In genomic region chr5:2629035-2629434, GRCh38 we compare ENCODE assay signal across 29 cellular contexts.
"Had no signal": no experiment of that assay in that cellular context is flagged by ENCODE, and none has a peak within 500 bp of the region (broad histone marks: within the 10 kb centered on the region; RNA-seq: fewer than 3 reads in every experiment).

No MANE protein-coding gene starts in this region.

- ATAC-seq: heart left ventricle; left colon; mucosa of descending colon; naive thymus-derived CD4-positive, alpha-beta T cell; pancreas; right cardiac atrium; sciatic nerve; stimulated activated naive B cell treated with anti-CD40 and anti-IgM and Interleukin-4, amounts not matched to agents 10 μg/mL and 1 μg/mL and 100 μg/mL, for 72 hours had no signal

- DNase-seq: heart left ventricle; hypothalamus; immature natural killer cell; kidney; left colon; left ventricle myocardium inferior; midbrain; mucosa of descending colon; naive thymus-derived CD4-positive, alpha-beta T cell; pancreas; posterior cingulate gyrus; retina; right cardiac atrium; stimulated activated CD4-positive, alpha-beta T cell treated with anti-CD3 and anti-CD28 coated beads, Interleukin-12 subunit alpha, Interleukin-12 subunit beta, amount 100 ng/mL, for 4 hours; stimulated activated CD4-positive, alpha-beta T cell treated with anti-CD3 and anti-CD28 coated beads, Interleukin-15, amount 100 ng/mL, for 24 hours; stimulated activated CD4-positive, alpha-beta T cell treated with anti-CD3 and anti-CD28 coated beads, Interleukin-2, amount 100 ng/mL, for 24 hours; stimulated activated CD4-positive, alpha-beta T cell treated with anti-CD3 and anti-CD28 coated beads, Interleukin-4, amount 100 ng/mL, for 1 hour; stimulated activated naive B cell treated with anti-CD40 and anti-IgM and Interleukin-4, amounts not matched to agents 10 μg/mL and 1 μg/mL and 100 μg/mL, for 72 hours; substantia nigra; uterus had no signal

- H3K27ac ChIP-seq: heart left ventricle, left ventricle myocardium inferior, pancreas, prostate gland, skin epidermis, tibial nerve, uterus had no signal

- H3K4me1 ChIP-seq: heart left ventricle, left ventricle myocardium inferior, pancreas, prostate gland, tibial nerve, uterus had no signal

- H3K27me3 Mint-ChIP-seq: natural killer cell treated with Interleukin-12 subunit alpha and Interleukin-12 subunit beta and Interleukin-15 and Interleukin-18, amount 100 ng/mL, for 72 hours; stimulated activated naive B cell treated with anti-CD40 and anti-IgM and Interleukin-4, amounts not matched to agents 10 μg/mL and 1 μg/mL and 100 μg/mL, for 72 hours; stimulated activated naive CD8-positive, alpha-beta T cell treated with anti-CD3 and anti-CD28 coated beads, Interleukin-15, Interleukin-2, amounts not matched to agents 100 ng/mL and 50 ng/mL, for 24 hours had no signal

- H3K4me3 Mint-ChIP-seq: immature natural killer cell; naive thymus-derived CD4-positive, alpha-beta T cell; natural killer cell treated with Interleukin-12 subunit alpha and Interleukin-12 subunit beta and Interleukin-15 and Interleukin-18, amount 100 ng/mL, for 72 hours; neural crest cell; stimulated activated naive B cell treated with anti-CD40 and anti-IgM and Interleukin-4, amounts not matched to agents 10 μg/mL and 1 μg/mL and 100 μg/mL, for 72 hours; stimulated activated naive CD8-positive, alpha-beta T cell treated with anti-CD3 and anti-CD28 coated beads, Interleukin-15, Interleukin-2, amounts not matched to agents 100 ng/mL and 50 ng/mL, for 24 hours; type B pancreatic cell had no signal

- H3K27me3 ChIP-seq: tibial nerve, uterus had no signal

- H3K27ac Mint-ChIP-seq: immature natural killer cell; naive thymus-derived CD4-positive, alpha-beta T cell; natural killer cell treated with Interleukin-12 subunit alpha and Interleukin-12 subunit beta and Interleukin-15 and Interleukin-18, amount 100 ng/mL, for 72 hours; stimulated activated naive B cell treated with anti-CD40 and anti-IgM and Interleukin-4, amounts not matched to agents 10 μg/mL and 1 μg/mL and 100 μg/mL, for 72 hours; stimulated activated naive CD8-positive, alpha-beta T cell treated with anti-CD3 and anti-CD28 coated beads, Interleukin-15, Interleukin-2, amounts not matched to agents 100 ng/mL and 50 ng/mL, for 24 hours; type B pancreatic cell had no signal

- H3K36me3 ChIP-seq: heart left ventricle, left ventricle myocardium inferior, pancreas, prostate gland, tibial nerve, uterus had no signal

- H3K9me3 ChIP-seq: heart left ventricle, left ventricle myocardium inferior, mucosa of descending colon, pancreas, prostate gland, uterus had no signal

- H3K9me3 Mint-ChIP-seq: natural killer cell treated with Interleukin-12 subunit alpha and Interleukin-12 subunit beta and Interleukin-15 and Interleukin-18, amount 100 ng/mL, for 72 hours; type B pancreatic cell had no signal

- H3K4me1 Mint-ChIP-seq: immature natural killer cell; naive thymus-derived CD4-positive, alpha-beta T cell; stimulated activated naive B cell treated with anti-CD40 and anti-IgM and Interleukin-4, amounts not matched to agents 10 μg/mL and 1 μg/mL and 100 μg/mL, for 72 hours had no signal

- H3K4me3 ChIP-seq: heart left ventricle, left ventricle myocardium inferior, lung, mucosa of descending colon, pancreas, prostate gland, skin epidermis, tibial nerve, uterus had no signal
